In genomic region chr21:35408401-35408800, GRCh38 we compare ENCODE assay signal across 16 cellular contexts.
DNase-seq lines count a peak whose midpoint lies in the region; ATAC-seq, FAIRE-seq and TF ChIP-seq lines count a peak whose summit lies in the region.
"Had no signal": no experiment of that assay in that cellular context is flagged by ENCODE, and none has a peak within 500 bp of the region (broad histone marks: within the 10 kb centered on the region; RNA-seq: fewer than 3 reads in every experiment).

No MANE protein-coding gene starts in this region.

- peak overlapping the region; percentile 13 to 36 (median 19) for H3K4me3 ChIP-seq in fibroblast of lung (replicated peaks in 1 of 4; ENCODE audit: control extremely low read depth in 1 of 4, insufficient read depth in 1 of 4, low read depth in 3 of 4, low read length in 4 of 4)
- H3K4me3 ChIP-seq in small intestine (ENCODE audit: low read depth in 1 of 2, low read length in 2 of 2) = no peak overlapping the region

- H2AFZ ChIP-seq in fibroblast of lung (ENCODE audit: low read length) = peak overlapping the region; percentile 86

- TF ChIP-seq CTCF in fibroblast of lung (conservative IDR thresholded peaks at IDR 0.05 in 1 of 2, IDR thresholded peaks at IDR 0.05 in 1 of 2; ENCODE audit: low read depth in 1 of 2, low read length in 2 of 2) = no peak

- H3K27ac Mint-ChIP-seq in immature natural killer cell = no peak overlapping the region
- H3K27ac Mint-ChIP-seq in activated CD8-positive, alpha-beta T cell treated with anti-CD3 and anti-CD28 coated beads, Interleukin-2, amount 10 ng/mL, durations not matched to agents 7 days and 5 days = no peak overlapping the region
- H3K27ac Mint-ChIP-seq: CD8-positive, alpha-beta T cell; endodermal cell; stimulated activated memory B cell treated with anti-CD40 and anti-IgM and Interleukin-4, amounts not matched to agents 10 μg/mL and 1 μg/mL and 100 μg/mL, for 72 hours had no signal

- peak; percentile 57 for DNase-seq in EL
- peak; percentile 33 for DNase-seq in RPMI7951 (ENCODE audit: low read depth)
- DNase-seq in fibroblast of lung (ENCODE audit: low read depth in 2 of 2) = peak; percentile 37 to 53
- peak; percentile 16 for DNase-seq in small intestine
- DNase-seq in NOMO-1 treated with dmso at 0.1 percent for 144 hours (lab: John Stamatoyannopoulos, UW; ENCODE audit: unreplicated experiment) = no peak
- DNase-seq in immature natural killer cell = no peak
- no peak for DNase-seq in activated CD8-positive, alpha-beta T cell treated with anti-CD3 and anti-CD28 coated beads, Interleukin-2, amount 10 ng/mL, durations not matched to agents 7 days and 5 days
- DNase-seq: activated gamma-delta T cell; CD8-positive, alpha-beta T cell; endodermal cell; GDM1; Kasumi-1; NCI-H1694 had no signal

- H3K27ac ChIP-seq in fibroblast of lung (ENCODE audit: insufficient read depth, low read length) = peak overlapping the region; percentile 60
- no peak overlapping the region for H3K27ac ChIP-seq in small intestine (ENCODE audit: low read depth in 1 of 2, low read length in 1 of 2)

- H3K4me3 Mint-ChIP-seq in immature natural killer cell = peak overlapping the region in 1 of 5 donors; percentile 8
- no peak overlapping the region for H3K4me3 Mint-ChIP-seq in activated CD8-positive, alpha-beta T cell treated with anti-CD3 and anti-CD28 coated beads, Interleukin-2, amount 10 ng/mL, durations not matched to agents 7 days and 5 days
- H3K4me3 Mint-ChIP-seq: CD8-positive, alpha-beta T cell; endodermal cell; stimulated activated memory B cell treated with anti-CD40 and anti-IgM and Interleukin-4, amounts not matched to agents 10 μg/mL and 1 μg/mL and 100 μg/mL, for 72 hours had no signal

- CTCF ChIA-PET in activated CD8-positive, alpha-beta T cell treated with anti-CD3 and anti-CD28 coated beads, Interleukin-2, amount 10 ng/mL, durations not matched to agents 7 days and 5 days (lab: Charles Lee) = no interaction called here

- H3K9me3 Mint-ChIP-seq in immature natural killer cell = no peaks in the 10 kb centered on the region
- no peaks in the 10 kb centered on the region for H3K9me3 Mint-ChIP-seq in activated CD8-positive, alpha-beta T cell treated with anti-CD3 and anti-CD28 coated beads, Interleukin-2, amount 10 ng/mL, durations not matched to agents 7 days and 5 days (ENCODE audit: insufficient read depth)
- H3K9me3 Mint-ChIP-seq: CD8-positive, alpha-beta T cell; stimulated activated memory B cell treated with anti-CD40 and anti-IgM and Interleukin-4, amounts not matched to agents 10 μg/mL and 1 μg/mL and 100 μg/mL, for 72 hours had no signal

- H3K9ac ChIP-seq in fibroblast of lung (ENCODE audit: insufficient read depth, low read length) = peak overlapping the region; percentile 32

- no peak for FAIRE-seq in small intestine (lab: Jason Lieb, UNC)
- FAIRE-seq: GM18507 had no signal

- no peaks in the 10 kb centered on the region for H3K9me3 ChIP-seq in fibroblast of lung (ENCODE audit: control insufficient read depth, insufficient read depth, low read depth, low read length)
- no peaks in the 10 kb centered on the region for H3K9me3 ChIP-seq in small intestine (ENCODE audit: control insufficient read depth, low read depth)

- H3K27me3 ChIP-seq in fibroblast of lung (ENCODE audit: control insufficient read depth, insufficient read depth, low read length) = no peaks in the 10 kb centered on the region
- H3K27me3 ChIP-seq in small intestine (ENCODE audit: control insufficient read depth in 2 of 2, insufficient read depth in 2 of 2, low read length in 2 of 2) = no peaks in the 10 kb centered on the region

- no peaks in the 10 kb centered on the region for H3K36me3 Mint-ChIP-seq in immature natural killer cell
- no peaks in the 10 kb centered on the region for H3K36me3 Mint-ChIP-seq in activated CD8-positive, alpha-beta T cell treated with anti-CD3 and anti-CD28 coated beads, Interleukin-2, amount 10 ng/mL, durations not matched to agents 7 days and 5 days (ENCODE audit: low read depth)
- H3K36me3 Mint-ChIP-seq: CD8-positive, alpha-beta T cell; stimulated activated memory B cell treated with anti-CD40 and anti-IgM and Interleukin-4, amounts not matched to agents 10 μg/mL and 1 μg/mL and 100 μg/mL, for 72 hours had no signal

- H3K79me2 ChIP-seq in fibroblast of lung (ENCODE audit: control insufficient read depth, insufficient read depth, low read length) = no peaks in the 10 kb centered on the region

- POLR2A ChIA-PET in activated CD8-positive, alpha-beta T cell treated with anti-CD3 and anti-CD28 coated beads, Interleukin-2, amount 10 ng/mL, durations not matched to agents 7 days and 5 days (lab: Charles Lee) = no interaction called here

- WGBS in small intestine, 3 donors = 2 to 8% (median 6%) methylated on average over 2 of the region's 2 CpGs

- H4K20me1 ChIP-seq in fibroblast of lung (ENCODE audit: control insufficient read depth, extremely low read depth, insufficient read depth, low read length) = no peaks in the 10 kb centered on the region

- peak overlapping the region; percentile 46 for H3K4me2 ChIP-seq in fibroblast of lung (ENCODE audit: extremely low read depth, insufficient read depth, low read length)

- ATAC-seq in activated CD8-positive, alpha-beta T cell treated with anti-CD3 and anti-CD28 coated beads, Interleukin-2, amount 10 ng/mL, durations not matched to agents 7 days and 5 days = no peak
- ATAC-seq: CD8-positive, alpha-beta T cell; sciatic nerve; stimulated activated memory B cell treated with anti-CD40 and anti-IgM and Interleukin-4, amounts not matched to agents 10 μg/mL and 1 μg/mL and 100 μg/mL, for 72 hours had no signal

- H3K27me3 Mint-ChIP-seq in immature natural killer cell (ENCODE audit: low read depth in 3 of 3) = peaks cover 5 to 16% (median 5%) of the 10 kb centered on the region in 3 donors
- peaks cover 2% of the 10 kb centered on the region for H3K27me3 Mint-ChIP-seq in activated CD8-positive, alpha-beta T cell treated with anti-CD3 and anti-CD28 coated beads, Interleukin-2, amount 10 ng/mL, durations not matched to agents 7 days and 5 days (ENCODE audit: low read depth)

- H3K4me1 Mint-ChIP-seq in immature natural killer cell = no peaks in the 10 kb centered on the region
- no peaks in the 10 kb centered on the region for H3K4me1 Mint-ChIP-seq in activated CD8-positive, alpha-beta T cell treated with anti-CD3 and anti-CD28 coated beads, Interleukin-2, amount 10 ng/mL, durations not matched to agents 7 days and 5 days (ENCODE audit: low read depth)

- no peaks in the 10 kb centered on the region for H3K36me3 ChIP-seq in fibroblast of lung (ENCODE audit: control insufficient read depth, insufficient read depth, low read length)
- no peaks in the 10 kb centered on the region for H3K36me3 ChIP-seq in small intestine (ENCODE audit: control insufficient read depth in 2 of 2, insufficient read depth in 2 of 2, low read length in 2 of 2)

- H3K4me1 ChIP-seq in fibroblast of lung (ENCODE audit: control insufficient read depth, extremely low read depth, insufficient read depth, low read length) = no peaks in the 10 kb centered on the region
- H3K4me1 ChIP-seq in small intestine (ENCODE audit: control insufficient read depth in 2 of 2, insufficient read depth in 1 of 2, low read depth in 1 of 2, low read length in 1 of 2) = no peaks in the 10 kb centered on the region

Comparison
In these comparisons a context has a peak if more than half of its experiments do, and no peak if none do; other contexts are left out.
1. DNase-seq: peak in EL (single experiment), RPMI7951 (single experiment), fibroblast of lung (2 of 2) and small intestine (single experiment); none in NOMO-1 treated with dmso at 0.1 percent for 144 hours (single experiment), immature natural killer cell (0 of 3) and activated CD8-positive, alpha-beta T cell treated with anti-CD3 and anti-CD28 coated beads, Interleukin-2, amount 10 ng/mL, durations not matched to agents 7 days and 5 days (single experiment).
2. H3K4me3 ChIP-seq: peak in fibroblast of lung (4 of 4); none in small intestine (0 of 2).